13 cellular contexts compared by ENCODE assay signal in the genomic region with DNA sequence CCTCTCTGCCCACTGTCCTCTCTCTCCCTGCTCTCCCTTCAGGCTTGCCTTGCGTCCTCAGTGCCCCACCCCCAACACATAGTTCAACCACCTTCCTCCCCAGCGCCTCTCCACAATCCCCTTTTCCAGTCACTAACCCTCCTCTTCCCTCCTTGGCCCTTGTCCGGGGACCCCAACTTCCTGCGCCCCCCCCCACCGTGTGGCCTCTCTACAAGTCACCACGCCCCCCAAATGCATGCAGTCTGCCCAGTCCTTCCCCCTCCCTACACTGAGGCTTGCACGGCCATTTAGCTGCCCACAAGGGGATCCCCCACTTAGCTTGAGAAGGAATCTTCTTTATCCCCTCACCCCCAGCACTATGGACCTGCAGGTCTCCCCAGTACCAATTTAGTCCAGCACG. TPM values are rescaled to one million over a fixed set of nuclear protein-coding genes. Genes with fewer than 3 reads are reported as not detected.
DNase-seq lines count a peak whose midpoint lies in the region; ATAC-seq and TF ChIP-seq lines count a peak whose summit lies in the region.
"Had no signal": no experiment of that assay in that cellular context is flagged by ENCODE, and none has a peak within 500 bp of the region (broad histone marks: within the 10 kb centered on the region; RNA-seq: fewer than 3 reads in every experiment).

No MANE protein-coding gene starts in this region.

- H3K4me1 ChIP-seq in BLaER1 treated with 17β-estradiol and CSF1 and Interleukin-3, amounts not matched to agents 10 nM and 100 nM: peaks cover 25 to 43% (median 33%) of the 10 kb centered on the region in 10 experiments

- H3K27ac Mint-ChIP-seq in activated T-helper 17 cell treated with anti-CD3 and anti-CD28 coated beads, Interleukin-2, amount 50 U/mL, for 72 hours: peak overlapping the region; percentile 93
- H3K27ac Mint-ChIP-seq in naive B cell: peak overlapping the region in 3 of 6 donors; percentile 49 to 92 (median 91)

- no peak overlapping the region for H3K4me3 ChIP-seq in BLaER1 treated with 17β-estradiol and CSF1 and Interleukin-3, amounts not matched to agents 10 nM and 100 nM
- peak overlapping the region; percentile 43 for H3K4me3 ChIP-seq in GM12875 (ENCODE audit: low read depth, low read length)

- H3K27me3 Mint-ChIP-seq in activated T-helper 17 cell treated with anti-CD3 and anti-CD28 coated beads, Interleukin-2, amount 50 U/mL, for 72 hours: no peaks in the 10 kb centered on the region
- H3K27me3 Mint-ChIP-seq in naive B cell: no peaks in the 10 kb centered on the region

- H3K27me3 ChIP-seq in BLaER1 treated with 17β-estradiol and CSF1 and Interleukin-3, amounts not matched to agents 10 nM and 100 nM: peaks cover 33 to 85% (median 60%) of the 10 kb centered on the region in 11 experiments
- H3K27me3 ChIP-seq: brain microvascular endothelial cell had no signal

- DNase-seq in naive B cell (no peak), DMS 273 treated with DMSO at 0.1 percent for 48 hours (lab: John Stamatoyannopoulos, UW) (no peak), NOMO-1 (lab: John Stamatoyannopoulos, UW; ENCODE audit: unreplicated experiment in 2 of 2) (no peak)
- DNase-seq: brain microvascular endothelial cell, NCI-H510A had no signal

- H3K27ac ChIP-seq in BLaER1 treated with 17β-estradiol and CSF1 and Interleukin-3, amounts not matched to agents 10 nM and 100 nM: no peak overlapping the region
- H3K27ac ChIP-seq: brain microvascular endothelial cell had no signal

- H3K9ac ChIP-seq in BLaER1 treated with 17β-estradiol and CSF1 and Interleukin-3, amounts not matched to agents 10 nM and 100 nM: no peak overlapping the region

- peak overlapping the region; percentile 24 to 69 (median 56) for H3K4me2 ChIP-seq in BLaER1 treated with 17β-estradiol and CSF1 and Interleukin-3, amounts not matched to agents 10 nM and 100 nM

- peaks cover 19% of the 10 kb centered on the region for H3K4me1 Mint-ChIP-seq in activated T-helper 17 cell treated with anti-CD3 and anti-CD28 coated beads, Interleukin-2, amount 50 U/mL, for 72 hours
- H3K4me1 Mint-ChIP-seq in naive B cell: peaks cover 35 to 43% (median 35%) of the 10 kb centered on the region in 3 donors

- peaks cover 2 to 25% (median 15%) of the 10 kb centered on the region in 11 experiments; a peak in 16 of 22 replicates for H3K36me3 ChIP-seq in BLaER1 treated with 17β-estradiol and CSF1 and Interleukin-3, amounts not matched to agents 10 nM and 100 nM
- H3K36me3 ChIP-seq: brain microvascular endothelial cell had no signal

- H3K9me3 ChIP-seq in BLaER1 treated with 17β-estradiol and CSF1 and Interleukin-3, amounts not matched to agents 10 nM and 100 nM (replicated peaks in 1 of 11): peaks cover 3 to 19% (median 14%) of the 10 kb centered on the region in 11 experiments; a peak in 18 of 22 replicates

- ATAC-seq in activated T-helper 17 cell treated with anti-CD3 and anti-CD28 coated beads, Interleukin-2, amount 50 U/mL, for 72 hours (replicated peaks): no peak
- ATAC-seq in naive B cell (ENCODE audit: low read depth in 2 of 2) (no peak), esophagus mucosa (no peak), GM18498 (IDR thresholded peaks at IDR 0.05; ENCODE audit: unreplicated experiment) (no peak)

- H3K36me3 Mint-ChIP-seq in activated T-helper 17 cell treated with anti-CD3 and anti-CD28 coated beads, Interleukin-2, amount 50 U/mL, for 72 hours (ENCODE audit: low read depth): peaks cover 56% of the 10 kb centered on the region
- H3K36me3 Mint-ChIP-seq in naive B cell: no peaks in the 10 kb centered on the region

- no peak for TF ChIP-seq CTCF in GM12875 (IDR thresholded peaks at IDR 0.05; ENCODE audit: borderline replicate concordance, insufficient read depth, low read depth, low read length)

- peak overlapping the region; percentile 78 for H3K4me3 Mint-ChIP-seq in activated T-helper 17 cell treated with anti-CD3 and anti-CD28 coated beads, Interleukin-2, amount 50 U/mL, for 72 hours
- H3K4me3 Mint-ChIP-seq in naive B cell: peak overlapping the region in 6 of 8 donors; percentile 24 to 67 (median 54)

- peaks cover 0 to 36% (median 10%) of the 10 kb centered on the region in 11 experiments; a peak in 12 of 22 replicates for H4K20me1 ChIP-seq in BLaER1 treated with 17β-estradiol and CSF1 and Interleukin-3, amounts not matched to agents 10 nM and 100 nM

- H3K9me3 Mint-ChIP-seq in activated T-helper 17 cell treated with anti-CD3 and anti-CD28 coated beads, Interleukin-2, amount 50 U/mL, for 72 hours: no peaks in the 10 kb centered on the region
- peaks cover 0 to 2% (median 0%) of the 10 kb centered on the region in 7 donors for H3K9me3 Mint-ChIP-seq in naive B cell

RNA-seq across cellular contexts. Expression of a gene that starts 0.6 kb away (rescaled TPM):
- 1 to 10 TPM; 4.5 to 9.9 TPM for total RNA-seq in activated T-helper 17 cell treated with anti-CD3 and anti-CD28 coated beads, Interleukin-2, amount 50 U/mL, for 72 hours
- 1 to 10 TPM in 4 of 6 donors, under 1 TPM in 1, not detected in 1; 0.93 to 5.5 (median 1.9) TPM for polyA plus RNA-seq in naive B cell (ENCODE audit: low read depth in 6 of 6)
- not detected for total RNA-seq in esophagus mucosa
- total RNA-seq: G401, glomerular endothelial cell had no signal
- polyA plus RNA-seq: keratinocyte had no signal

RNA-seq across cellular contexts. Expression of a gene that starts 39.5 kb away (rescaled TPM):
- total RNA-seq in activated T-helper 17 cell treated with anti-CD3 and anti-CD28 coated beads, Interleukin-2, amount 50 U/mL, for 72 hours: 10 to 100 TPM in 1 of 2 donors, 1 to 10 TPM in 1; 4.9 to 10.7 TPM
- polyA plus RNA-seq in naive B cell (ENCODE audit: low read depth in 6 of 6): under 1 TPM in 3 of 6 donors, not detected in 3; 0.16 to 0.52 (median 0.19) TPM
- 0.68 TPM for total RNA-seq in esophagus mucosa
